Comparison of ENCODE assay signal across 24 cellular contexts in the genomic region with DNA sequence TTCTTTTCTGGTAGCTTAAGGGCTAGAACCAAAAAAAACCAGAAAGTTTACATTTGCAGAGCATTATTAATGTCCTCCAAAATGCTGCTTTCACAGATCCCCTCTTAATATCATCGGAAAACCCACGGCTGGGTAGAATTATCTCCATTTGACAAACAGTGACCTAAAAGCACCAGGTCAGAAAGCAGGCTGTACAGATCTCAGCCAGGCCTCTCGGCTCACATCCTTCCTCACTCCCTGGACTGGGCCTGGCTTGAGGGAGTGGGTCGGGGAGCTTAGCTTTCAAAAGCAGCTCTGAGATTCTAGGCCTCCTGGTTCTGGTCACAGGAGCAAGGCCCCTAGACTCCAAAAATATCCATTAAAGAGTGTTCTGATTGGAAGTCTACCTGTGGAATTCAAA. TPM values are rescaled to one million over a fixed set of nuclear protein-coding genes. Genes with fewer than 3 reads are reported as not detected.
"Had no signal": no experiment of that assay in that cellular context is flagged by ENCODE, and none has a peak within 500 bp of the region (broad histone marks: within the 10 kb centered on the region; RNA-seq: fewer than 3 reads in every experiment).

No MANE protein-coding gene starts in this region.

- ATAC-seq: foreskin keratinocyte; left cardiac atrium; psoas muscle; right cardiac atrium; stimulated activated naive CD8-positive, alpha-beta T cell treated with anti-CD3 and anti-CD28 coated beads, Interleukin-15, amount 100 ng/mL, for 72 hours; T-cell had no signal

- H3K27me3 ChIP-seq: foreskin keratinocyte, ovary, tibial artery had no signal

- H3K27ac Mint-ChIP-seq: activated CD4-positive, alpha-beta memory T cell treated with anti-CD3 and anti-CD28 coated beads for 36 hours; activated naive CD4-positive, alpha-beta T cell treated with anti-CD3 and anti-CD28 coated beads for 36 hours; activated T-cell treated with anti-CD3 and anti-CD28 coated beads, Interleukin-2, amount 50 U/mL, for 72 hours; T-cell had no signal

- H3K36me3 ChIP-seq: ovary, tibial artery had no signal

- H3K36me3 Mint-ChIP-seq: activated CD4-positive, alpha-beta memory T cell treated with anti-CD3 and anti-CD28 coated beads for 36 hours; naive B cell; T-cell had no signal

- H3K9me3 ChIP-seq: ovary, psoas muscle, tibial artery had no signal

- DNase-seq: activated CD4-positive, alpha-beta memory T cell treated with anti-CD3 and anti-CD28 coated beads for 36 hours; activated CD4-positive, alpha-beta T cell treated with anti-CD3 and anti-CD28 coated beads for 48 hours; activated effector memory CD4-positive, alpha-beta T cell treated with Interleukin-2 at 50 U/mL for 16 hours; activated naive CD4-positive, alpha-beta T cell treated with anti-CD3 and anti-CD28 coated beads for 36 hours; activated naive CD8-positive, alpha-beta T cell treated with anti-CD3 and anti-CD28 coated beads, Interleukin-2, amount 10 ng/mL, durations not matched to agents 7 days and 5 days; activated T-cell treated with anti-CD3 and anti-CD28 coated beads, Interleukin-2, amount 50 U/mL, for 72 hours; amniotic stem cell; cerebellar nuclear complex; cortex of kidney; effector CD8-positive, alpha-beta T cell; foreskin keratinocyte; hippocampal formation; left cardiac atrium; mesendoderm; naive B cell; ovary; psoas muscle; right cardiac atrium; stimulated activated CD4-positive, alpha-beta T cell treated with anti-CD3 and anti-CD28 coated beads, Interleukin-1b, Interleukin-23, amount 100 ng/mL, for 48 hours; stimulated activated naive CD8-positive, alpha-beta T cell treated with anti-CD3 and anti-CD28 coated beads, Interleukin-15, amount 100 ng/mL, for 72 hours; T-cell; tibial artery had no signal

- H3K4me3 Mint-ChIP-seq: activated CD4-positive, alpha-beta memory T cell treated with anti-CD3 and anti-CD28 coated beads for 36 hours; activated naive CD4-positive, alpha-beta T cell treated with anti-CD3 and anti-CD28 coated beads for 36 hours; activated naive CD8-positive, alpha-beta T cell treated with anti-CD3 and anti-CD28 coated beads, Interleukin-2, amount 10 ng/mL, durations not matched to agents 7 days and 5 days; activated T-cell treated with anti-CD3 and anti-CD28 coated beads, Interleukin-2, amount 50 U/mL, for 72 hours; naive B cell; stimulated activated naive CD8-positive, alpha-beta T cell treated with anti-CD3 and anti-CD28 coated beads, Interleukin-15, amount 100 ng/mL, for 72 hours; T-cell had no signal

- H3K27ac ChIP-seq: foreskin keratinocyte, ovary, psoas muscle, tibial artery had no signal

- H3K27me3 Mint-ChIP-seq: activated CD4-positive, alpha-beta memory T cell treated with anti-CD3 and anti-CD28 coated beads for 36 hours; activated naive CD8-positive, alpha-beta T cell treated with anti-CD3 and anti-CD28 coated beads, Interleukin-2, amount 10 ng/mL, durations not matched to agents 7 days and 5 days; naive B cell; stimulated activated naive CD8-positive, alpha-beta T cell treated with anti-CD3 and anti-CD28 coated beads, Interleukin-15, amount 100 ng/mL, for 72 hours; T-cell had no signal

- H3K4me1 ChIP-seq: psoas muscle, tibial artery had no signal

- H3K4me3 ChIP-seq: ovary, psoas muscle, tibial artery had no signal

RNA-seq across cellular contexts. Expression of a gene that starts 9.1 kb away (rescaled TPM):
- total RNA-seq: activated CD4-positive, alpha-beta memory T cell treated with anti-CD3 and anti-CD28 coated beads for 36 hours; activated naive CD4-positive, alpha-beta T cell treated with anti-CD3 and anti-CD28 coated beads for 36 hours; activated naive CD8-positive, alpha-beta T cell treated with anti-CD3 and anti-CD28 coated beads, Interleukin-2, amount 10 ng/mL, durations not matched to agents 7 days and 5 days; activated T-cell treated with anti-CD3 and anti-CD28 coated beads, Interleukin-2, amount 50 U/mL, for 72 hours; bronchial epithelial cell; foreskin keratinocyte; left cardiac atrium; right cardiac atrium had no signal
- polyA plus RNA-seq: foreskin keratinocyte, liver, right cardiac atrium had no signal
